In genomic region chr7:105125745-105126144, GRCh38 we compare ENCODE assay signal across 23 cellular contexts.
DNase-seq lines count a peak whose midpoint lies in the region; ATAC-seq and TF ChIP-seq lines count a peak whose summit lies in the region.
"Had no signal": no experiment of that assay in that cellular context is flagged by ENCODE, and none has a peak within 500 bp of the region (broad histone marks: within the 10 kb centered on the region; RNA-seq: fewer than 3 reads in every experiment).

No MANE protein-coding gene starts in this region.

- no peak for TF ChIP-seq POLR2A in sigmoid colon (IDR thresholded peaks at IDR 0.05)

- peaks cover 91% of the 10 kb centered on the region for H3K36me3 ChIP-seq in KOPT-K1 (ENCODE audit: insufficient read depth, low read length)
- H3K36me3 ChIP-seq in sigmoid colon = peaks cover 4 to 20% (median 10%) of the 10 kb centered on the region in 4 donors

- in situ Hi-C loops in G401 (cut with HindIII; ENCODE audit: low sequenced_read_pairs) = no loop called here

- H3K27ac Mint-ChIP-seq in activated T-cell treated with anti-CD3 and anti-CD28 coated beads, Interleukin-2, amount 50 U/mL, for 24 hours = peak overlapping the region; percentile 78
- H3K27ac Mint-ChIP-seq in activated T-helper 2 cell treated with anti-CD3 and anti-CD28 coated beads, Interferon-gamma antibody, Interleukin-2, Interleukin-4, amounts not matched to agents 10 μg/mL and 5 μg/mL and 100 μg/mL, durations not matched to agents 14 hours and 24 hours and 36 hours = peak overlapping the region; percentile 13
- H3K27ac Mint-ChIP-seq in memory B cell = peak overlapping the region; percentile 55

- no peak overlapping the region for H3K4me3 Mint-ChIP-seq in activated T-cell treated with anti-CD3 and anti-CD28 coated beads, Interleukin-2, amount 50 U/mL, for 24 hours
- H3K4me3 Mint-ChIP-seq in activated T-helper 2 cell treated with anti-CD3 and anti-CD28 coated beads, Interferon-gamma antibody, Interleukin-2, Interleukin-4, amounts not matched to agents 10 μg/mL and 5 μg/mL and 100 μg/mL, durations not matched to agents 14 hours and 24 hours and 36 hours (ENCODE audit: low read depth) = no peak overlapping the region
- H3K4me3 Mint-ChIP-seq in memory B cell = no peak overlapping the region
- H3K4me3 Mint-ChIP-seq: H9 had no signal

- 96 to 97% methylated on average over 12 of the region's 12 CpGs for WGBS in sigmoid colon, 2 donors

- TF ChIP-seq EP300 in sigmoid colon (IDR thresholded peaks at IDR 0.05) = no peak

- H3K27ac ChIP-seq in KOPT-K1 (ENCODE audit: low read depth, low read length, poor library complexity, severe bottlenecking) = peak overlapping the region; percentile 82
- no peak overlapping the region for H3K27ac ChIP-seq in sigmoid colon
- H3K27ac ChIP-seq: SJSA1 had no signal

- no peaks in the 10 kb centered on the region for H3K27me3 ChIP-seq in sigmoid colon
- H3K27me3 ChIP-seq: MG63, SJSA1 had no signal

- H3K9me3 Mint-ChIP-seq in activated T-cell treated with anti-CD3 and anti-CD28 coated beads, Interleukin-2, amount 50 U/mL, for 24 hours = no peaks in the 10 kb centered on the region
- H3K9me3 Mint-ChIP-seq in activated T-helper 2 cell treated with anti-CD3 and anti-CD28 coated beads, Interferon-gamma antibody, Interleukin-2, Interleukin-4, amounts not matched to agents 10 μg/mL and 5 μg/mL and 100 μg/mL, durations not matched to agents 14 hours and 24 hours and 36 hours = no peaks in the 10 kb centered on the region
- H3K9me3 Mint-ChIP-seq in memory B cell = no peaks in the 10 kb centered on the region
- H3K9me3 Mint-ChIP-seq: H9 had no signal

- H3K4me1 ChIP-seq in sigmoid colon = no peaks in the 10 kb centered on the region
- H3K4me1 ChIP-seq: SJSA1 had no signal

- no peak for DNase-seq in activated T-cell treated with anti-CD3 and anti-CD28 coated beads, Interleukin-2, amount 50 U/mL, for 24 hours
- DNase-seq in activated T-cell treated with anti-CD3 and anti-CD28 coated beads, Interleukin-2, amount 50 U/mL, for 48 hours = no peak
- no peak for DNase-seq in activated T-helper 2 cell treated with anti-CD3 and anti-CD28 coated beads, Interferon-gamma antibody, Interleukin-2, Interleukin-4, amounts not matched to agents 10 μg/mL and 5 μg/mL and 100 μg/mL, durations not matched to agents 14 hours and 24 hours and 36 hours (ENCODE audit: low spot score)
- DNase-seq in memory B cell (ENCODE audit: low spot score in 2 of 2) (no peak), G401 (ENCODE audit: low spot score) (no peak), left cardiac atrium (no peak), sigmoid colon (no peak)
- DNase-seq: DMS153; DND-41; H9; MG63; NCI-H1048; NCI-H1436; NCI-H187 treated with DMSO at 0.1 percent for 48 hours; NCI-H446; NCI-H524 treated with DMSO at 0.1 percent for 48 hours; NCI-H774; NK-92 treated with Interleukin-12 subunit alpha and Interleukin-12 subunit beta, amount 100 ng/mL, for 24 hours; Right ventricle myocardium superior; RPMI8226 had no signal

- intact Hi-C loops in activated T-helper 2 cell treated with anti-CD3 and anti-CD28 coated beads, Interferon-gamma antibody, Interleukin-2, Interleukin-4, amounts not matched to agents 10 μg/mL and 5 μg/mL and 100 μg/mL, durations not matched to agents 14 hours and 24 hours and 36 hours (cut with micrococcal nuclease) = no loop called here
- intact Hi-C loops in left cardiac atrium (cut with DNase I) = no loop called here
- intact Hi-C loops in sigmoid colon (cut with DNase I) = no loop called here

- H3K4me3 ChIP-seq in sigmoid colon = no peak overlapping the region
- H3K4me3 ChIP-seq: K562, MG63, SJSA1 had no signal

- peaks cover 68% of the 10 kb centered on the region for H3K36me3 Mint-ChIP-seq in activated T-cell treated with anti-CD3 and anti-CD28 coated beads, Interleukin-2, amount 50 U/mL, for 24 hours (ENCODE audit: low read depth)
- peaks cover 54% of the 10 kb centered on the region for H3K36me3 Mint-ChIP-seq in activated T-helper 2 cell treated with anti-CD3 and anti-CD28 coated beads, Interferon-gamma antibody, Interleukin-2, Interleukin-4, amounts not matched to agents 10 μg/mL and 5 μg/mL and 100 μg/mL, durations not matched to agents 14 hours and 24 hours and 36 hours (ENCODE audit: low read depth)
- peaks cover 31% of the 10 kb centered on the region for H3K36me3 Mint-ChIP-seq in memory B cell

- H3K9me3 ChIP-seq in KOPT-K1 (ENCODE audit: insufficient read depth, low read length, poor library complexity, severe bottlenecking) = no peaks in the 10 kb centered on the region
- H3K9me3 ChIP-seq in sigmoid colon = no peaks in the 10 kb centered on the region
- H3K9me3 ChIP-seq: MG63, SJSA1 had no signal

- no peaks in the 10 kb centered on the region for H3K27me3 Mint-ChIP-seq in activated T-cell treated with anti-CD3 and anti-CD28 coated beads, Interleukin-2, amount 50 U/mL, for 24 hours
- no peaks in the 10 kb centered on the region for H3K27me3 Mint-ChIP-seq in activated T-helper 2 cell treated with anti-CD3 and anti-CD28 coated beads, Interferon-gamma antibody, Interleukin-2, Interleukin-4, amounts not matched to agents 10 μg/mL and 5 μg/mL and 100 μg/mL, durations not matched to agents 14 hours and 24 hours and 36 hours (ENCODE audit: low read depth)
- no peaks in the 10 kb centered on the region for H3K27me3 Mint-ChIP-seq in memory B cell

- no peak for TF ChIP-seq CTCF in sigmoid colon (IDR thresholded peaks at IDR 0.05)

- ATAC-seq in memory B cell (ENCODE audit: low read depth) = no peak
- no peak for ATAC-seq in left cardiac atrium
- ATAC-seq: K562 had no signal

- H3K4me1 Mint-ChIP-seq in activated T-cell treated with anti-CD3 and anti-CD28 coated beads, Interleukin-2, amount 50 U/mL, for 24 hours (ENCODE audit: low read depth) = peaks cover 53% of the 10 kb centered on the region
- peaks cover 36% of the 10 kb centered on the region for H3K4me1 Mint-ChIP-seq in activated T-helper 2 cell treated with anti-CD3 and anti-CD28 coated beads, Interferon-gamma antibody, Interleukin-2, Interleukin-4, amounts not matched to agents 10 μg/mL and 5 μg/mL and 100 μg/mL, durations not matched to agents 14 hours and 24 hours and 36 hours (ENCODE audit: low read depth)
- peaks cover 2% of the 10 kb centered on the region for H3K4me1 Mint-ChIP-seq in memory B cell

Comparison
In these comparisons a context has a peak if more than half of its experiments do, and no peak if none do; other contexts are left out.
1. H3K27ac Mint-ChIP-seq: peak in every context shown above with its lines; median percentile 78 in activated T-cell treated with anti-CD3 and anti-CD28 coated beads, Interleukin-2, amount 50 U/mL, for 24 hours; 55 in memory B cell; 13 in activated T-helper 2 cell treated with anti-CD3 and anti-CD28 coated beads, Interferon-gamma antibody, Interleukin-2, Interleukin-4, amounts not matched to agents 10 μg/mL and 5 μg/mL and 100 μg/mL, durations not matched to agents 14 hours and 24 hours and 36 hours.